ENCODE assay signal across 8 cellular contexts in genomic region chr6:32195902-32196681, GRCh38. TPM values are rescaled to one million over a fixed set of nuclear protein-coding genes. Genes with fewer than 3 reads are reported as not detected.
A peak's percentile ranks its signal among the peaks of the same experiment; 100 is the strongest.
DNase-seq lines count a peak whose midpoint lies in the region; ATAC-seq and TF ChIP-seq lines count a peak whose summit lies in the region.

No MANE protein-coding gene starts in this region.

- no peaks in the 10 kb centered on the region for H4K20me1 ChIP-seq in DOHH2 (ENCODE audit: control insufficient read depth, insufficient read depth, low read depth, low read length)
- H4K20me1 ChIP-seq in neural progenitor cell (ENCODE audit: low read depth), result no peaks in the 10 kb centered on the region

- peak overlapping the region; percentile 97 for H3K4me3 ChIP-seq in DOHH2 (ENCODE audit: low read length)
- peak overlapping the region; percentile 86 to 94 for H3K4me3 ChIP-seq in Panc1 (ENCODE audit: low read depth in 2 of 2, low read length in 2 of 2)
- peak overlapping the region; percentile 67 to 71 for H3K4me3 ChIP-seq in gastroesophageal sphincter
- peak overlapping the region; percentile 70 for H3K4me3 ChIP-seq in neural progenitor cell
- H3K4me3 ChIP-seq in tibial nerve, result peak overlapping the region; percentile 48 to 94 (median 76)

- BruUV-seq in Panc1 (replicated peaks; lab: Mats Ljungman, UMichigan), result TSS peak; percentile 93

- intact Hi-C loops in Panc1 (cut with micrococcal nuclease; ENCODE audit: unreplicated experiment), result loop anchor here (10.0 kb wide), 1 partner anchor 81 kb away; no protein-coding TSS in a partner anchor
- intact Hi-C loops in activated naive CD4-positive, alpha-beta T cell treated with anti-CD3 and anti-CD28 coated beads for 36 hours (cut with micrococcal nuclease), result loop anchor here (1.0 to 10.0 kb wide), 9 partner anchors 18 to 1009 kb away; partner anchors contain the start of genes ATF6B, ATP6V1G2, DDX39B and HSD17B8

- peak overlapping the region; percentile 14 for H2AFZ ChIP-seq in neural progenitor cell (replicated peaks)

- peaks cover 35% of the 10 kb centered on the region for H3K4me1 Mint-ChIP-seq in activated naive CD4-positive, alpha-beta T cell treated with anti-CD3 and anti-CD28 coated beads for 36 hours (ENCODE audit: low read depth)
- H3K4me1 Mint-ChIP-seq in neural progenitor cell, result peaks cover 47% of the 10 kb centered on the region

- TF ChIP-seq POLR2A in gastroesophageal sphincter (IDR thresholded peaks at IDR 0.05) (peak; percentile 99), tibial nerve (IDR thresholded peaks at IDR 0.05) (peak; percentile 98 to 99)

- peaks cover 8% of the 10 kb centered on the region for H3K36me3 Mint-ChIP-seq in activated naive CD4-positive, alpha-beta T cell treated with anti-CD3 and anti-CD28 coated beads for 36 hours (ENCODE audit: low read depth)
- peaks cover 2% of the 10 kb centered on the region for H3K36me3 Mint-ChIP-seq in neural progenitor cell

- H3K9me3 ChIP-seq in DOHH2 (ENCODE audit: control insufficient read depth, insufficient read depth, low read length) (no peaks in the 10 kb centered on the region), Panc1 (ENCODE audit: control insufficient read depth, insufficient read depth, low read depth, low read length) (no peaks in the 10 kb centered on the region), gastroesophageal sphincter (no peaks in the 10 kb centered on the region), neural progenitor cell (ENCODE audit: low read depth) (no peaks in the 10 kb centered on the region), tibial nerve (no peaks in the 10 kb centered on the region)

- POLR2A ChIA-PET in Panc1 (lab: Charles Lee), result interaction anchor here (0.6 to 1.0 kb wide), 3 partner anchors 19 to 150 kb away, joined by 4 to 5 read pairs (median 4); no protein-coding TSS in a partner anchor

- peak; percentile 83 for DNase-seq in HuH-7 (ENCODE audit: low spot score)
- no peak for DNase-seq in Panc1 (ENCODE audit: low read depth, low spot score)
- DNase-seq in activated naive CD4-positive, alpha-beta T cell treated with anti-CD3 and anti-CD28 coated beads for 36 hours, result peak; percentile 73
- DNase-seq in neural progenitor cell (ENCODE audit: low spot score), result peak; percentile 93
- DNase-seq in tibial nerve (ENCODE audit: low spot score in 2 of 2), result peak; percentile 92 to 94

- peak; percentile 69 for ATAC-seq in GM21515 (IDR thresholded peaks at IDR 0.05; ENCODE audit: unreplicated experiment)
- ATAC-seq in Panc1, result peak; percentile 93
- peak; percentile 93 for ATAC-seq in gastroesophageal sphincter

- CTCF ChIA-PET in Panc1 (lab: Charles Lee), result interaction anchor here (0.6 to 1.0 kb wide), 7 partner anchors 19 to 671 kb away, joined by 3 to 10 read pairs (median 6); partner anchors contain the start of gene ATF6B
- CTCF ChIA-PET in activated naive CD4-positive, alpha-beta T cell treated with anti-CD3 and anti-CD28 coated beads for 36 hours (lab: Charles Lee), result interaction anchor here (0.6 to 2.0 kb wide), 11 partner anchors 9 to 81 kb away, joined by 3 to 11 read pairs (median 5); partner anchors contain the start of genes AGPAT1 and RNF5

- H3K27me3 ChIP-seq in DOHH2 (ENCODE audit: control insufficient read depth, low read length) (no peaks in the 10 kb centered on the region), Panc1 (ENCODE audit: control insufficient read depth, insufficient read depth, low read length) (no peaks in the 10 kb centered on the region), gastroesophageal sphincter (peaks cover 4% of the 10 kb centered on the region), neural progenitor cell (no peaks in the 10 kb centered on the region), tibial nerve (no peaks in the 10 kb centered on the region)

- H3K4me3 Mint-ChIP-seq in activated naive CD4-positive, alpha-beta T cell treated with anti-CD3 and anti-CD28 coated beads for 36 hours, result peak overlapping the region; percentile 97
- H3K4me3 Mint-ChIP-seq in neural progenitor cell, result peak overlapping the region; percentile 93

- TF ChIP-seq CTCF in DOHH2 (IDR thresholded peaks at IDR 0.05; ENCODE audit: low read depth, low read length, poor library complexity, severe bottlenecking), result no peak
- TF ChIP-seq CTCF in Panc1 (IDR thresholded peaks at IDR 0.05), result no peak
- TF ChIP-seq CTCF in gastroesophageal sphincter (IDR thresholded peaks at IDR 0.05), result no peak
- no peak for TF ChIP-seq CTCF in neural progenitor cell (IDR thresholded peaks at IDR 0.05)
- peak in 1 of 5 experiments; percentile 0 for TF ChIP-seq CTCF in tibial nerve (IDR thresholded peaks at IDR 0.05)

- H3K4me2 ChIP-seq in DOHH2 (ENCODE audit: low read length) (peak overlapping the region; percentile 96), neural progenitor cell (peak overlapping the region; percentile 86)

- no peaks in the 10 kb centered on the region for H3K9me2 ChIP-seq in DOHH2 (replicated peaks; ENCODE audit: control insufficient read depth, low read length)

- H3K27ac ChIP-seq in DOHH2 (ENCODE audit: low read depth, low read length) (peak overlapping the region; percentile 85), Panc1 (ENCODE audit: low read length) (peak overlapping the region; percentile 96), gastroesophageal sphincter (peak overlapping the region; percentile 95 to 99 (median 98)), neural progenitor cell (peak overlapping the region; percentile 99), tibial nerve (peak overlapping the region; percentile 96 to 100 (median 100))

- peak overlapping the region; percentile 98 for H3K27ac Mint-ChIP-seq in activated naive CD4-positive, alpha-beta T cell treated with anti-CD3 and anti-CD28 coated beads for 36 hours
- H3K27ac Mint-ChIP-seq in neural progenitor cell, result peak overlapping the region; percentile 99

- H3K36me3 ChIP-seq in DOHH2 (ENCODE audit: control insufficient read depth, low read length), result peaks cover 14% of the 10 kb centered on the region
- no peaks in the 10 kb centered on the region for H3K36me3 ChIP-seq in Panc1 (ENCODE audit: control insufficient read depth, insufficient read depth, low read length)
- no peaks in the 10 kb centered on the region for H3K36me3 ChIP-seq in gastroesophageal sphincter
- no peaks in the 10 kb centered on the region for H3K36me3 ChIP-seq in neural progenitor cell
- no peaks in the 10 kb centered on the region for H3K36me3 ChIP-seq in tibial nerve

- WGBS in gastroesophageal sphincter (ENCODE audit: low coverage in 1 of 2), 2 donors, result 0% methylated on average over 13 of the region's 58 CpGs; no CpG with 5 or more reads in 1 of the 2 donors
- 0% methylated on average over 27 to 30 of the region's 58 CpGs for WGBS in tibial nerve, 2 donors

- H3K9ac ChIP-seq in neural progenitor cell, result peak overlapping the region; percentile 91

- TF ChIP-seq EP300 in gastroesophageal sphincter (IDR thresholded peaks at IDR 0.05), result peak; percentile 50
- TF ChIP-seq EP300 in tibial nerve (IDR thresholded peaks at IDR 0.05), result peak; percentile 75 to 98

- H3K4me1 ChIP-seq in DOHH2 (ENCODE audit: control insufficient read depth, low read length), result peaks cover 58% of the 10 kb centered on the region
- H3K4me1 ChIP-seq in Panc1 (ENCODE audit: control insufficient read depth, insufficient read depth, low read length), result peaks cover 28% of the 10 kb centered on the region
- peaks cover 2 to 53% (median 14%) of the 10 kb centered on the region in 3 donors for H3K4me1 ChIP-seq in gastroesophageal sphincter
- peaks cover 25% of the 10 kb centered on the region for H3K4me1 ChIP-seq in neural progenitor cell
- peaks cover 0 to 52% (median 42%) of the 10 kb centered on the region in 4 donors for H3K4me1 ChIP-seq in tibial nerve

- H3K27me3 Mint-ChIP-seq in activated naive CD4-positive, alpha-beta T cell treated with anti-CD3 and anti-CD28 coated beads for 36 hours (ENCODE audit: low read depth), result no peaks in the 10 kb centered on the region
- H3K27me3 Mint-ChIP-seq in neural progenitor cell (ENCODE audit: insufficient read depth, low read depth), result peaks cover 2% of the 10 kb centered on the region

- no peaks in the 10 kb centered on the region for H3K9me3 Mint-ChIP-seq in activated naive CD4-positive, alpha-beta T cell treated with anti-CD3 and anti-CD28 coated beads for 36 hours
- H3K9me3 Mint-ChIP-seq in neural progenitor cell, result no peaks in the 10 kb centered on the region

- peaks cover 24% of the 10 kb centered on the region for H3K79me2 ChIP-seq in DOHH2 (ENCODE audit: control insufficient read depth, low read length)
- peaks cover 3% of the 10 kb centered on the region for H3K79me2 ChIP-seq in neural progenitor cell (ENCODE audit: low read depth)

- in situ Hi-C loops in Panc1 (cut with HindIII; ENCODE audit: low pct_unique_long_range_greater_than_20kb, low sequenced_read_pairs), result no loop called here

- peaks cover 26% of the 10 kb centered on the region for H3F3A ChIP-seq in DOHH2 (ENCODE audit: control insufficient read depth, insufficient read depth)
- H3F3A ChIP-seq in neural progenitor cell (ENCODE audit: low read depth), result peaks cover 25% of the 10 kb centered on the region

RNA-seq across cellular contexts. Expression of gene GPSM3, which starts 3.6 kb away (rescaled TPM):
- 2.0 TPM for total RNA-seq in Panc1 (2021; ENCODE audit: unreplicated experiment)
- polyA plus RNA-seq in Panc1 (2012; ENCODE audit: insufficient read length), result 2.4 TPM
- 10 to 100 TPM; 71.8 to 72.1 TPM for total RNA-seq in activated naive CD4-positive, alpha-beta T cell treated with anti-CD3 and anti-CD28 coated beads for 36 hours
- 10 to 100 TPM in 2 of 4 donors, 1 to 10 TPM in 1, under 1 TPM in 1; 0.93 to 16.3 (median 9.0) TPM for total RNA-seq in gastroesophageal sphincter
- total RNA-seq in neural progenitor cell (ENCODE audit: low replicate concordance), result 3.4 and 4.5 TPM in 2 replicates
- total RNA-seq in tibial nerve, result 10 to 100 TPM in 2 of 4 donors, 1 to 10 TPM in 2; 5.9 to 17.7 (median 8.8) TPM

RNA-seq across cellular contexts. Expression of gene PBX2, which starts 6.1 kb away (rescaled TPM):
- total RNA-seq in Panc1 (2021; ENCODE audit: unreplicated experiment) (76.2 TPM), gastroesophageal sphincter (10 to 100 TPM; 42.9 to 70.1 (median 61.0) TPM), neural progenitor cell (ENCODE audit: low replicate concordance) (53.3 and 114 TPM in 2 replicates), tibial nerve (10 to 100 TPM; 55.0 to 75.0 (median 61.9) TPM)
- polyA plus RNA-seq in Panc1 (2012; ENCODE audit: insufficient read length), result 76.9 TPM
- 10 to 100 TPM; 46.5 to 47.7 TPM for total RNA-seq in activated naive CD4-positive, alpha-beta T cell treated with anti-CD3 and anti-CD28 coated beads for 36 hours

RNA-seq across cellular contexts. Expression of gene AGER, which starts 12.0 kb away (rescaled TPM):
- total RNA-seq in Panc1 (2021; ENCODE audit: unreplicated experiment) (3.7 TPM), gastroesophageal sphincter (1 to 10 TPM; 1.4 to 2.3 (median 1.6) TPM), neural progenitor cell (ENCODE audit: low replicate concordance) (1.1 and 1.4 TPM in 2 replicates), tibial nerve (10 to 100 TPM in 1 of 4 donors, 1 to 10 TPM in 3; 4.0 to 12.7 (median 5.8) TPM)
- 3.2 TPM for polyA plus RNA-seq in Panc1 (2012; ENCODE audit: insufficient read length)
- total RNA-seq in activated naive CD4-positive, alpha-beta T cell treated with anti-CD3 and anti-CD28 coated beads for 36 hours, result 10 to 100 TPM; 15.6 to 17.0 TPM

RNA-seq across cellular contexts. Expression of gene RNF5, which starts 17.9 kb away (rescaled TPM):
- total RNA-seq in Panc1 (2021; ENCODE audit: unreplicated experiment), result 82.3 TPM
- polyA plus RNA-seq in Panc1 (2012; ENCODE audit: insufficient read length), result 158 TPM
- 10 to 100 TPM; 39.5 to 39.9 TPM for total RNA-seq in activated naive CD4-positive, alpha-beta T cell treated with anti-CD3 and anti-CD28 coated beads for 36 hours
- 100 to 1,000 TPM in 1 of 4 donors, 10 to 100 TPM in 3; 78.8 to 101 (median 88.0) TPM for total RNA-seq in gastroesophageal sphincter
- 129 and 169 TPM in 2 replicates for total RNA-seq in neural progenitor cell (ENCODE audit: low replicate concordance)
- 100 to 1,000 TPM in 2 of 4 donors, 10 to 100 TPM in 2; 74.5 to 117 (median 107) TPM for total RNA-seq in tibial nerve

RNA-seq across cellular contexts. Expression of gene AGPAT1, which starts 20.2 kb away (rescaled TPM):
- total RNA-seq in Panc1 (2021; ENCODE audit: unreplicated experiment) (88.4 TPM), gastroesophageal sphincter (10 to 100 TPM; 45.6 to 70.5 (median 54.6) TPM), neural progenitor cell (ENCODE audit: low replicate concordance) (46.9 and 105 TPM in 2 replicates), tibial nerve (10 to 100 TPM; 45.3 to 52.2 (median 48.1) TPM)
- polyA plus RNA-seq in Panc1 (2012; ENCODE audit: insufficient read length), result 111 TPM
- 10 to 100 TPM; 25.8 to 26.5 TPM for total RNA-seq in activated naive CD4-positive, alpha-beta T cell treated with anti-CD3 and anti-CD28 coated beads for 36 hours
